ENCODE assay signal across 9 cellular contexts in the genomic region with DNA sequence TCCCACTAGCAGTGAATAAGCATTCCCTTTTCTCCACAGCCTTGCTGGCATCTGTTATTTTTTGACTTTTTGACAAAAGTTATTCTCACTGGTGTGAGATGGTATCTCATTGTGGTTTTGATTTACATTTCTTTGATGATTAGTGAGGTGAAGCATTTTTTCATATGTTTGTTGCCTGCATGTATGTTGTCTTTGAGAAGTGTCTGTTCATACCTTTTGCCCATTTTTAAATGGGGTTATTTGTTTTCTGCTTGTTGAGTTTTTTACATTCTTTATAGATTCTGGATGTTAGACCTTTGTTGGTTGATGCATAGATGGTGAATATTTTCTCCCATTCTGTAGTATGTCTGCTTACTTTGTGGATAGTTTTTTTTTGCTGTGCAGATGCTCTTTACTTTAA.
"Had no signal": no experiment of that assay in that cellular context is flagged by ENCODE, and none has a peak within 500 bp of the region (broad histone marks: within the 10 kb centered on the region; RNA-seq: fewer than 3 reads in every experiment).

No MANE protein-coding gene starts in this region.

- H2AFZ ChIP-seq: GM23248, GM23338 had no signal

- H3K9ac ChIP-seq: GM23248 had no signal

- H3K36me3 ChIP-seq: HAP-1 had no signal

- H3K4me3 ChIP-seq: GM23248, GM23338, HAP-1 had no signal

- H3K4me1 ChIP-seq: HAP-1 had no signal

- DNase-seq: GM23248, GOT3, H7, H9, HCEC 1CT, HFFc6 had no signal

- H3K9me3 ChIP-seq: HAP-1 had no signal

- ATAC-seq: GM23338, HCT116 had no signal

- H3K4me2 ChIP-seq: GM23338 had no signal

- H3K27ac ChIP-seq: GM23248 had no signal
